In the genomic region with DNA sequence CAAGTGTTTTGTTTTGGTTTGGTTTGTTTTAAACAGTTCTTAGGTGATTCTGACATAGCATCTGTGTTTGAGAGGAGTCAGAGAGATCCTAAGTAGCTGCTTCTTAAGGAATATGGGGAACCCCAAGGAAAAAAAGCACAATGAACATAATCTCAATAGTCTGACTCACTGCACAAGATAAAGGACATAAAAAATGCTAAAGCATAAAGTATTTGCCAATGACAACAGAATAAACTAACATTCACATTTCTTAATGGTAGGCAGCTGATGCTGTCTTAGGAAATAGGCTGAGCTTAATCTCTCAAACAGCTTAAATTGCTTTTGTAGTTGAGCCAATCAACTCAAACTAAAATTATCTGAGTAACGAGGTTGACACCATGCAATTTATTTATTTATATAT, we compare ENCODE assay signal across 1 cellular context.
TF ChIP-seq lines count a peak whose summit lies in the region.

No MANE protein-coding gene starts in this region.

TF ChIP-seq in HepG2, 621 proteins besides CTCF, POLR2A, EP300 and RAD21:
- TF ChIP-seq, protein P1, sequence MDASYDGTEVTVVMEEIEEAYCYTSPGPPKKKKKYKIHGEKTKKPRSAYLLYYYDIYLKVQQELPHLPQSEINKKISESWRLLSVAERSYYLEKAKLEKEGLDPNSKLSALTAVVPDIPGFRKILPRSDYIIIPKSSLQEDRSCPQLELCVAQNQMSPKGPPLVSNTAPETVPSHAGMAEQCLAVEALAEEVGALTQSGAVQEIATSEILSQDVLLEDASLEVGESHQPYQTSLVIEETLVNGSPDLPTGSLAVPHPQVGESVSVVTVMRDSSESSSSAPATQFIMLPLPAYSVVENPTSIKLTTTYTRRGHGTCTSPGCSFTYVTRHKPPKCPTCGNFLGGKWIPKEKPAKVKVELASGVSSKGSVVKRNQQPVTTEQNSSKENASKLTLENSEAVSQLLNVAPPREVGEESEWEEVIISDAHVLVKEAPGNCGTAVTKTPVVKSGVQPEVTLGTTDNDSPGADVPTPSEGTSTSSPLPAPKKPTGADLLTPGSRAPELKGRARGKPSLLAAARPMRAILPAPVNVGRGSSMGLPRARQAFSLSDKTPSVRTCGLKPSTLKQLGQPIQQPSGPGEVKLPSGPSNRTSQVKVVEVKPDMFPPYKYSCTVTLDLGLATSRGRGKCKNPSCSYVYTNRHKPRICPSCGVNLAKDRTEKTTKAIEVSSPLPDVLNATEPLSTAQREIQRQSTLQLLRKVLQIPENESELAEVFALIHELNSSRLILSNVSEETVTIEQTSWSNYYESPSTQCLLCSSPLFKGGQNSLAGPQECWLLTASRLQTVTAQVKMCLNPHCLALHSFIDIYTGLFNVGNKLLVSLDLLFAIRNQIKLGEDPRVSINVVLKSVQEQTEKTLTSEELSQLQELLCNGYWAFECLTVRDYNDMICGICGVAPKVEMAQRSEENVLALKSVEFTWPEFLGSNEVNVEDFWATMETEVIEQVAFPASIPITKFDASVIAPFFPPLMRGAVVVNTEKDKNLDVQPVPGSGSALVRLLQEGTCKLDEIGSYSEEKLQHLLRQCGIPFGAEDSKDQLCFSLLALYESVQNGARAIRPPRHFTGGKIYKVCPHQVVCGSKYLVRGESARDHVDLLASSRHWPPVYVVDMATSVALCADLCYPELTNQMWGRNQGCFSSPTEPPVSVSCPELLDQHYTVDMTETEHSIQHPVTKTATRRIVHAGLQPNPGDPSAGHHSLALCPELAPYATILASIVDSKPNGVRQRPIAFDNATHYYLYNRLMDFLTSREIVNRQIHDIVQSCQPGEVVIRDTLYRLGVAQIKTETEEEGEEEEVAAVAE (CRISPR knock-in tag; IDR thresholded peaks at IDR 0.05; ENCODE audit: borderline replicate concordance) = no peak
- no peak for TF ChIP-seq ZKSCAN1 (IDR thresholded peaks at IDR 0.05; ENCODE audit: low read length)
TF ChIP-seq in HepG2: peak in this region for 0.
